Comparison of ENCODE assay signal across 8 cellular contexts in the genomic region with DNA sequence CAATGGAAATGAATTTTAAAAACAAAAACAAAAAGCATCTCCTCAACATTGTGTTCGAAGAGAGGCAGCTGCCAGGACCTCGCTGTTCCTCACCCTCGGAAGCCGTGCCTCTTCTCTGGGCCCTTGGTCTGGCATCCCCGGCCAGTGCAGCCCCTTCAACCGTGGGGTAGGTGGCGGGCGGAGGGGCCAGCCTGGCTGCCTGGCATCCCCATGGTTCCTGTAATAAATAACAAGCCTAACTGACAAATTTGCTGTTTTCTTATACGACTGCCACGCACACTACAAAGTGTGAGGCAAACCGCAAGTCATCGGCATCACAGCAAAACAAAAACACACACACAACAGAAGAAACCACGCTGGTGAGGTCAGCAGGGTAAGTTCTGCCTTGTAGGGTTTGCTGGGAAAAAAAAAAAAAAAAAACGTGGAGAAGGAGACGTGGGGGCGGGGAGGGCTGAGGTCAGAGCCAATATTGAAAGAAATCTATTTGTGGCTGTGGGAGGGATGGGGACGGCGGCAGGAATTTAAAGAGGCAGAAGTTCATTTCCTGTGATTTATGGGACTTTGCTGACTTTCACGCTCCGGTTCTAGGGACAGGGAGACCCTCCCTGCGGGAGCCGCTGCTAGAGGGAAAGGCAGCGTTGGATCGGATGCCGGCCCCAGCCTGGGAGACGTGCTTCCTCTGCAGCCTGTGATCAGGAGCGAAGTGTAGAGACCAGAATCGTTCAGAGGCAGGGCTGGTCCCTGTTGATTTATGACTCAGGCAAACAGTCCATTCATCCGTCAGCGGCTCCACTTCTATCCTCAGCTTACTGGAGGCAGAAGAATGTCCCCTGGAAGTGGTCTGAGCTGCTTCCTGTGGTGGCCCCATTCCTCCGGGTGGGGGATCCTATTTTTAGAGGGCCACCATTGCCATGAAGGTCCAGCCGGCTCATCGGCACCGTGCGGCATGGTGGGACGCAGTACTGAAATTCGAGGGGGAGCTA.
A peak's percentile ranks its signal among the peaks of the same experiment; 100 is the strongest.
DNase-seq lines count a peak whose midpoint lies in the region; ATAC-seq and TF ChIP-seq lines count a peak whose summit lies in the region.

No MANE protein-coding gene starts in this region.

- H2BK5ac ChIP-seq in mesendoderm (ENCODE audit: low read length), result peak overlapping the region; percentile 18

- in situ Hi-C loops in KBM-7 (cut with MboI; ENCODE audit: low pct_unique_long_range_greater_than_20kb, low sequenced_read_pairs), result no loop called here
- in situ Hi-C loops in GM13976 (cut with MboI; ENCODE audit: low sequenced_read_pairs, unreplicated experiment), result no loop called here

- peak overlapping the region; percentile 93 for H3K27ac ChIP-seq in mesendoderm (ENCODE audit: low read depth, low read length)

- peak overlapping the region; percentile 53 for H3K18ac ChIP-seq in mesendoderm (ENCODE audit: low read length)

- H3K56ac ChIP-seq in mesendoderm (ENCODE audit: low read length), result peak overlapping the region; percentile 78

- H2BK15ac ChIP-seq in mesendoderm (replicated peaks; ENCODE audit: low read depth), result no peak overlapping the region

- H3K79me2 ChIP-seq in mesendoderm (ENCODE audit: control insufficient read depth, insufficient read depth, low read length), result no peaks in the 10 kb centered on the region

- no peaks in the 10 kb centered on the region for H3K4me1 ChIP-seq in mesendoderm (ENCODE audit: control insufficient read depth, low read depth, low read length)

- H3K23ac ChIP-seq in mesendoderm (ENCODE audit: low read length), result no peak overlapping the region

- no peak overlapping the region for H3K4ac ChIP-seq in mesendoderm (ENCODE audit: low read depth, low read length)

- peak overlapping the region; percentile 19 for H2BK120ac ChIP-seq in mesendoderm (ENCODE audit: low read depth, low read length)

- no peak overlapping the region for H2AK5ac ChIP-seq in mesendoderm (ENCODE audit: low read length)

- no peak for TF ChIP-seq CTCF in GM13976 (IDR thresholded peaks at IDR 0.05; ENCODE audit: borderline replicate concordance, control extremely low read depth, extremely low read depth, insufficient read depth, missing control alignments)

- H4K8ac ChIP-seq in mesendoderm (ENCODE audit: low read depth, low read length), result peak overlapping the region; percentile 91

- ATAC-seq in HG02885 (IDR thresholded peaks at IDR 0.05; ENCODE audit: poor library complexity, unreplicated experiment), result no peak
- ATAC-seq in GM19455 (IDR thresholded peaks at IDR 0.05; ENCODE audit: unreplicated experiment), result no peak

- DNase-seq in AG08395 (ENCODE audit: low spot score) (peak; percentile 47), KBM-7 (peak; percentile 7), dermis blood vessel endothelial cell (peak; percentile 88), mesendoderm (peak; percentile 86), GM13976 (ENCODE audit: low spot score) (no peak)
- DNase-seq in stimulated activated CD4-positive, alpha-beta T cell treated with anti-CD3 and anti-CD28 coated beads, Interleukin-2, amount 100 ng/mL, for 48 hours, result no peak

- H4K5ac ChIP-seq in mesendoderm (ENCODE audit: low read length), result no peak overlapping the region

- no peaks in the 10 kb centered on the region for H3K79me1 ChIP-seq in mesendoderm (ENCODE audit: low read length)

- no peaks in the 10 kb centered on the region for H3K36me3 ChIP-seq in mesendoderm (ENCODE audit: control insufficient read depth, insufficient read depth, low read length)

- peak overlapping the region; percentile 41 for H3K9ac ChIP-seq in mesendoderm (ENCODE audit: low read length)

- H3K4me3 ChIP-seq in mesendoderm (ENCODE audit: low read length), result no peak overlapping the region

- no CpG with 5 or more reads among the region's 37 CpGs for WGBS in mesendoderm (ENCODE audit: extremely low coverage, insufficient coverage, low lambda C conversion rate)

- no peak overlapping the region for H3K4me2 ChIP-seq in mesendoderm (ENCODE audit: low read length)

- no peaks in the 10 kb centered on the region for H3K27me3 ChIP-seq in mesendoderm (ENCODE audit: insufficient read depth, low read length, poor library complexity)

Comparison
In these comparisons a context has a peak if more than half of its experiments do, and no peak if none do; other contexts are left out.
1. DNase-seq: peak in AG08395 (single experiment), KBM-7 (single experiment), dermis blood vessel endothelial cell (single experiment) and mesendoderm (single experiment); none in GM13976 (single experiment) and stimulated activated CD4-positive, alpha-beta T cell treated with anti-CD3 and anti-CD28 coated beads, Interleukin-2, amount 100 ng/mL, for 48 hours (0 of 2).